In genomic region chr11:84673753-84674152, GRCh38 we compare ENCODE assay signal across 2 cellular contexts.
TF ChIP-seq lines count a peak whose summit lies in the region.

No MANE protein-coding gene starts in this region.

TF ChIP-seq in liver, 16 proteins besides CTCF, POLR2A, EP300 and RAD21:
- TF ChIP-seq REST (IDR thresholded peaks at IDR 0.05) (peak; percentile 29), RXRA (IDR thresholded peaks at IDR 0.05) (no peak)

TF ChIP-seq in HepG2, 621 proteins besides CTCF, POLR2A, EP300 and RAD21 (continued from another document):
- TF ChIP-seq MXD1 (CRISPR knock-in tag; IDR thresholded peaks at IDR 0.05) (no peak), CC2D1A (CRISPR knock-in tag; IDR thresholded peaks at IDR 0.05) (no peak), NFE2L2 (IDR thresholded peaks at IDR 0.05; ENCODE audit: low read length) (no peak), ZNF282 (IDR thresholded peaks at IDR 0.05; ENCODE audit: partially characterized antibody) (no peak)
